20 cellular contexts compared by ENCODE assay signal in genomic region chr6:80967618-80968017, GRCh38.
"Had no signal": no experiment of that assay in that cellular context is flagged by ENCODE, and none has a peak within 500 bp of the region (broad histone marks: within the 10 kb centered on the region; RNA-seq: fewer than 3 reads in every experiment).

No MANE protein-coding gene starts in this region.

- H3K27me3 ChIP-seq: testis, upper lobe of right lung had no signal

- H3K9ac ChIP-seq: parathyroid adenoma had no signal

- H3K27ac ChIP-seq: parathyroid adenoma, testis, upper lobe of right lung had no signal

- H3K9me3 ChIP-seq: testis, upper lobe of right lung had no signal

- H3K4me1 Mint-ChIP-seq: brain; central memory CD8-positive, alpha-beta T cell; stimulated activated naive CD8-positive, alpha-beta T cell treated with anti-CD3 and anti-CD28 coated beads, Interleukin-15, amount 100 ng/mL, for 72 hours had no signal

- DNase-seq: activated CD4-positive, alpha-beta T cell treated with anti-CD3 and anti-CD28 coated beads for 1 hour; activated CD4-positive, alpha-beta T cell treated with anti-CD3 and anti-CD28 coated beads, Interleukin-2, amount 50 U/mL, for 48 hours; activated gamma-delta T cell; activated T-cell treated with anti-CD3 and anti-CD28 coated beads, Interleukin-2, amount 50 U/mL, for 48 hours; amygdala; effector memory CD8-positive, alpha-beta T cell; hippocampal formation; mammary epithelial cell; stimulated activated CD4-positive, alpha-beta T cell treated with anti-CD3 and anti-CD28 coated beads, Interleukin-4, amount 100 ng/mL, for 1 hour; stimulated activated CD8-positive, alpha-beta memory T cell treated with anti-CD3 and anti-CD28 coated beads, Interleukin-4, amount 100 ng/mL, for 48 hours; stimulated activated naive CD8-positive, alpha-beta T cell treated with anti-CD3 and anti-CD28 coated beads, Interleukin-15, amount 100 ng/mL, for 72 hours; testis; upper lobe of right lung had no signal

- H3K27me3 Mint-ChIP-seq: activated naive CD8-positive, alpha-beta T cell; brain; central memory CD8-positive, alpha-beta T cell; dendritic cell treated with granulocyte-macrophage colony-stimulating factor and Interleukin-4, amounts not matched to agents 40 ng/mL and 50 ng/mL, for 4 days; effector memory CD8-positive, alpha-beta T cell; natural killer cell treated with Interleukin-12 subunit alpha and Interleukin-12 subunit beta and Interleukin-15 and Interleukin-18, amount 100 ng/mL, for 72 hours; stimulated activated naive CD8-positive, alpha-beta T cell treated with anti-CD3 and anti-CD28 coated beads, Interleukin-15, amount 100 ng/mL, for 72 hours had no signal

- H3K79me2 ChIP-seq: parathyroid adenoma had no signal

- ATAC-seq: effector memory CD8-positive, alpha-beta T cell; left lobe of liver; natural killer cell treated with Interleukin-12 subunit alpha and Interleukin-12 subunit beta and Interleukin-15 and Interleukin-18, amount 100 ng/mL, for 72 hours; stimulated activated naive CD8-positive, alpha-beta T cell treated with anti-CD3 and anti-CD28 coated beads, Interleukin-15, amount 100 ng/mL, for 72 hours; upper lobe of right lung had no signal

- H3K27ac Mint-ChIP-seq: activated naive CD8-positive, alpha-beta T cell; dendritic cell treated with granulocyte-macrophage colony-stimulating factor and Interleukin-4, amounts not matched to agents 40 ng/mL and 50 ng/mL, for 4 days; effector memory CD8-positive, alpha-beta T cell; natural killer cell treated with Interleukin-12 subunit alpha and Interleukin-12 subunit beta and Interleukin-15 and Interleukin-18, amount 100 ng/mL, for 72 hours; stimulated activated naive CD8-positive, alpha-beta T cell treated with anti-CD3 and anti-CD28 coated beads, Interleukin-15, amount 100 ng/mL, for 72 hours had no signal

- H3K36me3 Mint-ChIP-seq: activated naive CD8-positive, alpha-beta T cell; brain; natural killer cell treated with Interleukin-12 subunit alpha and Interleukin-12 subunit beta and Interleukin-15 and Interleukin-18, amount 100 ng/mL, for 72 hours had no signal

- H3K36me3 ChIP-seq: upper lobe of right lung had no signal

- H3K4me1 ChIP-seq: parathyroid adenoma, testis, upper lobe of right lung had no signal

- H3K4me3 ChIP-seq: testis, upper lobe of right lung had no signal

- H3K9me3 Mint-ChIP-seq: brain; dendritic cell treated with granulocyte-macrophage colony-stimulating factor and Interleukin-4, amounts not matched to agents 40 ng/mL and 50 ng/mL, for 4 days; stimulated activated naive CD8-positive, alpha-beta T cell treated with anti-CD3 and anti-CD28 coated beads, Interleukin-15, amount 100 ng/mL, for 72 hours had no signal

- H3K4me3 Mint-ChIP-seq: activated naive CD8-positive, alpha-beta T cell; brain; central memory CD8-positive, alpha-beta T cell; dendritic cell treated with granulocyte-macrophage colony-stimulating factor and Interleukin-4, amounts not matched to agents 40 ng/mL and 50 ng/mL, for 4 days; effector memory CD8-positive, alpha-beta T cell; natural killer cell treated with Interleukin-12 subunit alpha and Interleukin-12 subunit beta and Interleukin-15 and Interleukin-18, amount 100 ng/mL, for 72 hours; stimulated activated naive CD8-positive, alpha-beta T cell treated with anti-CD3 and anti-CD28 coated beads, Interleukin-15, amount 100 ng/mL, for 72 hours had no signal
